In genomic region chr4:165330071-165330470, GRCh38 we compare ENCODE assay signal across 11 cellular contexts. TPM values are rescaled to one million over a fixed set of nuclear protein-coding genes. Genes with fewer than 3 reads are reported as not detected.
DNase-seq lines count a peak whose midpoint lies in the region; ATAC-seq and TF ChIP-seq lines count a peak whose summit lies in the region.
"Had no signal": no experiment of that assay in that cellular context is flagged by ENCODE, and none has a peak within 500 bp of the region (broad histone marks: within the 10 kb centered on the region; RNA-seq: fewer than 3 reads in every experiment).

No MANE protein-coding gene starts in this region.

- 93 to 100% (median 95%) methylated on average over 2 of the region's 2 CpGs for WGBS in psoas muscle, 3 donors

- no peak for DNase-seq in activated T-cell treated with anti-CD3 and anti-CD28 coated beads, Interleukin-2, amount 50 U/mL, for 24 hours
- no peak for DNase-seq in activated T-cell treated with anti-CD3 and anti-CD28 coated beads, Interleukin-2, amount 50 U/mL, for 48 hours
- no peak for DNase-seq in stimulated activated CD4-positive, alpha-beta T cell treated with anti-CD3 and anti-CD28 coated beads, Interleukin-2, amount 100 ng/mL, for 24 hours
- no peak for DNase-seq in psoas muscle
- DNase-seq: activated CD4-positive, alpha-beta T cell treated with anti-CD3 and anti-CD28 coated beads, Interleukin-2, amount 50 U/mL, for 1 hour; stimulated activated CD4-positive, alpha-beta T cell treated with anti-CD3 and anti-CD28 coated beads, Interleukin-1b, Interleukin-23, amount 100 ng/mL, for 48 hours; thyroid gland had no signal

- peak overlapping the region; percentile 21 for H3K9ac ChIP-seq in iPS-18a (ENCODE audit: low read length)

- H3K27ac ChIP-seq in iPS-18a (ENCODE audit: low read length) (no peak overlapping the region), psoas muscle (no peak overlapping the region)
- H3K27ac ChIP-seq: thyroid gland had no signal

- H3K4me3 ChIP-seq in iPS-18a (ENCODE audit: low read length) (peak overlapping the region; percentile 93), psoas muscle (no peak overlapping the region)
- H3K4me3 ChIP-seq: thyroid gland had no signal

- intact Hi-C loops in psoas muscle (cut with DNase I) = no loop called here

- H3K36me3 Mint-ChIP-seq in activated T-cell treated with anti-CD3 and anti-CD28 coated beads, Interleukin-2, amount 50 U/mL, for 24 hours (ENCODE audit: low read depth) = peaks cover 47% of the 10 kb centered on the region
- H3K36me3 Mint-ChIP-seq in activated T-helper 17 cell treated with anti-CD3 and anti-CD28 coated beads, Interleukin-2, amount 50 U/mL, for 72 hours (ENCODE audit: low read depth) = no peaks in the 10 kb centered on the region
- peaks cover 31% of the 10 kb centered on the region for H3K36me3 Mint-ChIP-seq in stimulated activated memory B cell treated with anti-CD40 and anti-IgM and Interleukin-4, amounts not matched to agents 10 μg/mL and 1 μg/mL and 100 μg/mL, for 72 hours

- H3K9me3 ChIP-seq in iPS-18a (ENCODE audit: control insufficient read depth, low read depth, low read length) (no peaks in the 10 kb centered on the region), psoas muscle (no peaks in the 10 kb centered on the region)
- H3K9me3 ChIP-seq: thyroid gland had no signal

- H3K36me3 ChIP-seq in iPS-18a (ENCODE audit: control insufficient read depth, low read depth, low read length) (peaks cover 33% of the 10 kb centered on the region), psoas muscle (ENCODE audit: insufficient read depth in 1 of 2, low read depth in 1 of 2) (peaks cover 0 to 6% of the 10 kb centered on the region in 2 donors)
- H3K36me3 ChIP-seq: thyroid gland had no signal

- H3K4me1 Mint-ChIP-seq in activated T-cell treated with anti-CD3 and anti-CD28 coated beads, Interleukin-2, amount 50 U/mL, for 24 hours (ENCODE audit: low read depth) = peaks cover 39% of the 10 kb centered on the region
- H3K4me1 Mint-ChIP-seq in activated T-helper 17 cell treated with anti-CD3 and anti-CD28 coated beads, Interleukin-2, amount 50 U/mL, for 72 hours = peaks cover 43% of the 10 kb centered on the region
- peaks cover 44% of the 10 kb centered on the region for H3K4me1 Mint-ChIP-seq in stimulated activated memory B cell treated with anti-CD40 and anti-IgM and Interleukin-4, amounts not matched to agents 10 μg/mL and 1 μg/mL and 100 μg/mL, for 72 hours

- H3K27ac Mint-ChIP-seq in activated T-cell treated with anti-CD3 and anti-CD28 coated beads, Interleukin-2, amount 50 U/mL, for 24 hours = peak overlapping the region; percentile 91
- H3K27ac Mint-ChIP-seq in activated T-helper 17 cell treated with anti-CD3 and anti-CD28 coated beads, Interleukin-2, amount 50 U/mL, for 72 hours = peak overlapping the region; percentile 95
- no peak overlapping the region for H3K27ac Mint-ChIP-seq in stimulated activated memory B cell treated with anti-CD40 and anti-IgM and Interleukin-4, amounts not matched to agents 10 μg/mL and 1 μg/mL and 100 μg/mL, for 72 hours

- no peaks in the 10 kb centered on the region for H3K9me3 Mint-ChIP-seq in activated T-cell treated with anti-CD3 and anti-CD28 coated beads, Interleukin-2, amount 50 U/mL, for 24 hours
- H3K9me3 Mint-ChIP-seq in activated T-helper 17 cell treated with anti-CD3 and anti-CD28 coated beads, Interleukin-2, amount 50 U/mL, for 72 hours = no peaks in the 10 kb centered on the region
- H3K9me3 Mint-ChIP-seq in stimulated activated memory B cell treated with anti-CD40 and anti-IgM and Interleukin-4, amounts not matched to agents 10 μg/mL and 1 μg/mL and 100 μg/mL, for 72 hours = no peaks in the 10 kb centered on the region

- no peak for ATAC-seq in activated T-helper 17 cell treated with anti-CD3 and anti-CD28 coated beads, Interleukin-2, amount 50 U/mL, for 72 hours (replicated peaks)
- ATAC-seq in stimulated activated memory B cell treated with anti-CD40 and anti-IgM and Interleukin-4, amounts not matched to agents 10 μg/mL and 1 μg/mL and 100 μg/mL, for 72 hours = no peak
- ATAC-seq in GM21723 (IDR thresholded peaks at IDR 0.05; ENCODE audit: unreplicated experiment) (no peak), psoas muscle (no peak)

- peak overlapping the region; percentile 56 for H3K4me3 Mint-ChIP-seq in activated T-cell treated with anti-CD3 and anti-CD28 coated beads, Interleukin-2, amount 50 U/mL, for 24 hours
- no peak overlapping the region for H3K4me3 Mint-ChIP-seq in activated T-helper 17 cell treated with anti-CD3 and anti-CD28 coated beads, Interleukin-2, amount 50 U/mL, for 72 hours
- H3K4me3 Mint-ChIP-seq in stimulated activated memory B cell treated with anti-CD40 and anti-IgM and Interleukin-4, amounts not matched to agents 10 μg/mL and 1 μg/mL and 100 μg/mL, for 72 hours = peak overlapping the region; percentile 56

- H3K27me3 ChIP-seq in iPS-18a (ENCODE audit: control insufficient read depth, insufficient read depth, low read length) (no peaks in the 10 kb centered on the region), psoas muscle (ENCODE audit: insufficient read depth in 3 of 3, low read length in 2 of 3) (no peaks in the 10 kb centered on the region)
- H3K27me3 ChIP-seq: thyroid gland had no signal

- H3K27me3 Mint-ChIP-seq in activated T-cell treated with anti-CD3 and anti-CD28 coated beads, Interleukin-2, amount 50 U/mL, for 24 hours = no peaks in the 10 kb centered on the region
- H3K27me3 Mint-ChIP-seq in activated T-helper 17 cell treated with anti-CD3 and anti-CD28 coated beads, Interleukin-2, amount 50 U/mL, for 72 hours = no peaks in the 10 kb centered on the region
- no peaks in the 10 kb centered on the region for H3K27me3 Mint-ChIP-seq in stimulated activated memory B cell treated with anti-CD40 and anti-IgM and Interleukin-4, amounts not matched to agents 10 μg/mL and 1 μg/mL and 100 μg/mL, for 72 hours

- H3K4me1 ChIP-seq in iPS-18a (ENCODE audit: control insufficient read depth, low read depth, low read length) = peaks cover 29% of the 10 kb centered on the region
- H3K4me1 ChIP-seq in psoas muscle = peaks cover 10% of the 10 kb centered on the region

- no peak for TF ChIP-seq CTCF in psoas muscle (IDR thresholded peaks at IDR 0.05)

RNA-seq across cellular contexts. Expression of gene MSMO1, which starts 2.6 kb away (rescaled TPM):
- total RNA-seq in activated T-helper 17 cell treated with anti-CD3 and anti-CD28 coated beads, Interleukin-2, amount 50 U/mL, for 72 hours = 10 to 100 TPM; 57.9 to 71.4 TPM
- total RNA-seq in psoas muscle = 1 to 10 TPM; 2.9 to 5.9 (median 4.0) TPM
- 1 to 10 TPM; 4.0 to 5.2 (median 4.9) TPM for polyA plus RNA-seq in psoas muscle

RNA-seq across cellular contexts. Expression of gene CPE, which starts 48.7 kb away (rescaled TPM):
- total RNA-seq in activated T-helper 17 cell treated with anti-CD3 and anti-CD28 coated beads, Interleukin-2, amount 50 U/mL, for 72 hours = not detected
- total RNA-seq in psoas muscle = 10 to 100 TPM; 12.2 to 34.8 (median 22.4) TPM
- 10 to 100 TPM in 2 of 3 donors, 1 to 10 TPM in 1; 9.4 to 10.3 (median 10.1) TPM for polyA plus RNA-seq in psoas muscle

Comparison
In these comparisons a context has a peak if more than half of its experiments do, and no peak if none do; other contexts are left out.
1. RNA of gene MSMO1, which starts 2.6 kb away (total RNA-seq): 57.9 to 71.4 TPM in activated T-helper 17 cell treated with anti-CD3 and anti-CD28 coated beads, Interleukin-2, amount 50 U/mL, for 72 hours; 2.9 to 5.9 TPM in psoas muscle; every median in the first group is over 4 times any median in the second.
2. RNA of gene CPE, which starts 48.7 kb away (total RNA-seq): 12.2 to 34.8 TPM in psoas muscle; not detected in activated T-helper 17 cell treated with anti-CD3 and anti-CD28 coated beads, Interleukin-2, amount 50 U/mL, for 72 hours; every median in the first group is over 10 times any median in the second.